In genomic region chr3:185823280-185824044, GRCh38 we compare ENCODE assay signal across 1 cellular context.
TF ChIP-seq lines count a peak whose summit lies in the region.

No MANE protein-coding gene starts in this region.

TF ChIP-seq in K562, 482 proteins besides CTCF, POLR2A, EP300 and RAD21 (continued from another document):
- TF ChIP-seq ZBTB40 (IDR thresholded peaks at IDR 0.05) (peak; percentile 40; the same call in 1 of the 2 replicates), ZBTB40 (CRISPR knock-in tag; IDR thresholded peaks at IDR 0.05) (no peak), IRF2 (CRISPR knock-in tag; IDR thresholded peaks at IDR 0.05) (no peak), ELF4 (CRISPR knock-in tag; IDR thresholded peaks at IDR 0.05) (no peak), ETV1 (tag; conservative IDR thresholded peaks at IDR 0.05; ENCODE audit: low read depth) (0 out of 2 replicates have a peak, but pooled peaks have one; percentile 12), JUN (IDR thresholded peaks at IDR 0.05; ENCODE audit: borderline replicate concordance, low read depth, low read length) (0 out of 2 replicates have a peak, but pooled peaks have one; percentile 8), JUN (CRISPR knock-in tag; IDR thresholded peaks at IDR 0.05; ENCODE audit: borderline replicate concordance) (no peak), NFRKB (IDR thresholded peaks at IDR 0.05; ENCODE audit: low read depth) (0 out of 2 replicates have a peak, but pooled peaks have one; percentile 27), SMAD4 (CRISPR knock-in tag; conservative IDR thresholded peaks at IDR 0.05) (no peak), ZNF766 (CRISPR knock-in tag; conservative IDR thresholded peaks at IDR 0.05) (no peak), PCBP1 (IDR thresholded peaks at IDR 0.05; ENCODE audit: low read depth, low read length, poor library complexity, severe bottlenecking) (peak; percentile 57), SMC3 (conservative IDR thresholded peaks at IDR 0.05; ENCODE audit: insufficient read depth, low read depth, low read length) (no peak), LCOR (CRISPR knock-in tag; IDR thresholded peaks at IDR 0.05) (no peak), EP400 (IDR thresholded peaks at IDR 0.05) (peak; percentile 36; the same call in 1 of the 2 replicates), E2F4 (CRISPR knock-in tag; IDR thresholded peaks at IDR 0.05; ENCODE audit: low read depth) (no peak)
